In genomic region chr3:94028093-94028837, GRCh38 we compare ENCODE assay signal across 16 cellular contexts. TPM values are rescaled to one million over a fixed set of nuclear protein-coding genes. Genes with fewer than 3 reads are reported as not detected.
DNase-seq lines count a peak whose midpoint lies in the region; ATAC-seq lines count a peak whose summit lies in the region.
"Had no signal": no experiment of that assay in that cellular context is flagged by ENCODE, and none has a peak within 500 bp of the region (broad histone marks: within the 10 kb centered on the region; RNA-seq: fewer than 3 reads in every experiment).

Gene STX19, minus strand, starts transcription at chr3:94028597. Its CDS starts 13,328 bp downstream, at chr3:94015269.

- no peak within 1 kb of the TSS for H3K27ac ChIP-seq in HUES64 (ENCODE audit: low read depth, low read length)
- H3K27ac ChIP-seq in epithelial cell of prostate = peak within 1 kb of the TSS; percentile 57
- H3K27ac ChIP-seq in neuronal stem cell (replicated peaks; ENCODE audit: low read length) = no peak within 1 kb of the TSS
- H3K27ac ChIP-seq: HL-60 had no signal

- H3K14ac ChIP-seq in neuronal stem cell (ENCODE audit: low read length) = no peak within 1 kb of the TSS

- H3K9me3 ChIP-seq in HUES64 (ENCODE audit: insufficient read depth, low read depth, low read length) = no peaks in the 10 kb centered on the region
- no peaks in the 10 kb centered on the region for H3K9me3 ChIP-seq in neuronal stem cell (replicated peaks in 1 of 2; ENCODE audit: control insufficient read depth in 2 of 2, insufficient read depth in 1 of 2, low read depth in 1 of 2, low read length in 2 of 2)

- H3K27me3 ChIP-seq in HUES64 (ENCODE audit: insufficient read depth, low read length) = no peaks in the 10 kb centered on the region
- no peaks in the 10 kb centered on the region for H3K27me3 ChIP-seq in neuronal stem cell (ENCODE audit: control insufficient read depth in 3 of 3, insufficient read depth in 3 of 3, low read depth in 1 of 3, low read length in 3 of 3)

- no peak within 1 kb of the TSS for H2AFZ ChIP-seq in neuronal stem cell (ENCODE audit: low read length)

- WGBS in HUES64 = 97% methylated on average over 7 of the region's 8 CpGs
- WGBS in neuronal stem cell (ENCODE audit: extremely low coverage in 2 of 2, insufficient read length in 2 of 2, insufficient replicate concordance in 1 of 2), 2 donors = no CpG with 5 or more reads among the region's 8 CpGs

- H2BK12ac ChIP-seq in neuronal stem cell (ENCODE audit: low read length) = no peak within 1 kb of the TSS

- H2BK5ac ChIP-seq in neuronal stem cell (ENCODE audit: low read length) = no peak within 1 kb of the TSS

- no peak within 1 kb of the TSS for H3K23ac ChIP-seq in neuronal stem cell (ENCODE audit: low read depth, low read length, poor library complexity)

- H3K4ac ChIP-seq in neuronal stem cell (ENCODE audit: low read length) = no peak within 1 kb of the TSS

- H3K4me3 ChIP-seq in HUES64 (ENCODE audit: low read length) (no peak within 1 kb of the TSS), neuronal stem cell (ENCODE audit: low read length in 2 of 2) (no peak within 1 kb of the TSS)

- ATAC-seq in HG03571 (IDR thresholded peaks at IDR 0.05; ENCODE audit: unreplicated experiment) = no peak
- ATAC-seq: SK-N-SH treated with all-trans-retinoic acid at 6 μM for 48 hours had no signal

- peaks cover 7% of the 10 kb centered on the region; the same call in 1 of the 2 replicates for H3K4me1 ChIP-seq in HUES64 (ENCODE audit: insufficient read depth, low read length)
- H3K4me1 ChIP-seq in neuronal stem cell (ENCODE audit: control insufficient read depth in 2 of 2, insufficient read depth in 1 of 2, low read depth in 1 of 2, low read length in 2 of 2) = no peaks in the 10 kb centered on the region

- no peak within 1 kb of the TSS for H4K8ac ChIP-seq in neuronal stem cell (ENCODE audit: low read depth, low read length)

- H3K36me3 ChIP-seq in HUES64 (ENCODE audit: insufficient read depth, low read length) (no peaks in the 10 kb centered on the region), neuronal stem cell (replicated peaks in 1 of 2; ENCODE audit: control insufficient read depth in 2 of 2, insufficient read depth in 2 of 2, low read length in 2 of 2) (no peaks in the 10 kb centered on the region)

- H2BK120ac ChIP-seq in neuronal stem cell (ENCODE audit: low read depth, low read length) = no peak within 1 kb of the TSS

- no peak within 1 kb of the TSS for H4K91ac ChIP-seq in neuronal stem cell (ENCODE audit: low read depth, low read length, poor library complexity)

- no peak within 1 kb of the TSS for H3K18ac ChIP-seq in neuronal stem cell (ENCODE audit: low read length)

- no peak within 1 kb of the TSS for H2AK5ac ChIP-seq in neuronal stem cell (ENCODE audit: low read depth, low read length)

- H3K4me2 ChIP-seq in neuronal stem cell (ENCODE audit: insufficient read depth, low read length, poor library complexity, severe bottlenecking) = no peak within 1 kb of the TSS

- DNase-seq in NCI-H2196 (lab: John Stamatoyannopoulos, UW; ENCODE audit: unreplicated experiment) (peak; percentile 88), epithelial cell of prostate (ENCODE audit: low read depth, low spot score) (peak; percentile 46), renal cortical epithelial cell (ENCODE audit: low read depth) (peak; percentile 26), DMS79 treated with DMSO at 0.1 percent for 48 hours (lab: John Stamatoyannopoulos, UW) (no peak), NCI-H2227 treated with DMSO at 0.1 percent for 48 hours (lab: John Stamatoyannopoulos, UW) (no peak), neuronal stem cell (ENCODE audit: low spot score) (no peak)
- DNase-seq: activated CD4-positive, CD25-positive, alpha-beta regulatory T cell; CD4-positive, CD25-positive, alpha-beta regulatory T cell; hippocampal formation; mesenchymal stem cell; MM.1S had no signal

- no peak within 1 kb of the TSS for H2BK15ac ChIP-seq in neuronal stem cell (ENCODE audit: low read length)

- H3K9ac ChIP-seq in HUES64 (ENCODE audit: low read depth, low read length) (0 out of 2 replicates have a peak within 1 kb of the TSS, but pooled peaks have one; percentile 31), neuronal stem cell (ENCODE audit: low read depth, low read length, poor library complexity) (no peak within 1 kb of the TSS)

- no peaks in the 10 kb centered on the region for H3K79me1 ChIP-seq in neuronal stem cell (ENCODE audit: low read depth, low read length)

RNA-seq across cellular contexts. Expression of gene STX19, which starts in this region (rescaled TPM):
- not detected for polyA plus RNA-seq in HUES64 (2013, experiment 1 of 2)
- polyA plus RNA-seq in HUES64 (2013, experiment 2 of 2) = not detected
- not detected in 2 replicates for total RNA-seq in renal cortical epithelial cell
- polyA plus RNA-seq in neuronal stem cell (2013, experiment 1 of 2) = not detected
- polyA plus RNA-seq in neuronal stem cell (2013, experiment 2 of 2) = not detected
- total RNA-seq: activated T-helper 2 cell treated with anti-CD3 and anti-CD28 coated beads, Interferon-gamma antibody, Interleukin-2, Interleukin-4, amounts not matched to agents 10 μg/mL and 5 μg/mL and 100 μg/mL, durations not matched to agents 14 hours and 24 hours and 36 hours; CD4-positive, CD25-positive, alpha-beta regulatory T cell had no signal

Comparison
In these comparisons a context has a peak if more than half of its experiments do, and no peak if none do; other contexts are left out.
1. Peak in DNase-seq in renal cortical epithelial cell; RNA of the gene not detected or under 1 TPM.
2. DNase-seq: peak in NCI-H2196 (single experiment) and epithelial cell of prostate (single experiment); none in DMS79 treated with DMSO at 0.1 percent for 48 hours (single experiment), NCI-H2227 treated with DMSO at 0.1 percent for 48 hours (single experiment) and neuronal stem cell (single experiment).